Comparison of ENCODE assay signal across 32 cellular contexts in the genomic region with DNA sequence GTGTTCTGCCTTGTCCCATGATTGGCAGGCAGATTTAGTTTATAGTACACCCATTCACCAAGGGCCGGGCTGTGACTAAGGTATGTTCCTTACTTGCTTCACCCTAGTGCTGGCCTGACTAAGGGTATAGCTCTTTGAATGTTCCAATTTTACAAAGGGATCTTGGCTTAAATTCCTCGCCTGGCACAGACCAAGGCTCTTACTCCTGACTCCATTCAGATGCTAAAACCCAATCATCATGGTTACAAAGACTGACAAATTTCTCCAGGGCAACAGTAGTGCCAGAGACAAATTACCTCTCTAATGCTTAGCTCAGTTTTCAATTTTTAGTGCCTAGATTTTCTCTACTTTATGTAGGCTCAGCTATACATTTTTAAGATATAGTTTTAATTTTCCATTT. TPM values are rescaled to one million over a fixed set of nuclear protein-coding genes. Genes with fewer than 3 reads are reported as not detected.
"Had no signal": no experiment of that assay in that cellular context is flagged by ENCODE, and none has a peak within 500 bp of the region (broad histone marks: within the 10 kb centered on the region; RNA-seq: fewer than 3 reads in every experiment).

No MANE protein-coding gene starts in this region.

- H3K27ac Mint-ChIP-seq: endodermal cell; naive thymus-derived CD4-positive, alpha-beta T cell; nephron; stimulated activated effector memory CD8-positive, alpha-beta T cell treated with anti-CD3 and anti-CD28 coated beads, Interleukin-12 subunit alpha, Interleukin-12 subunit beta, amount 100 ng/mL, for 72 hours; type B pancreatic cell had no signal

- FAIRE-seq: colon had no signal

- H3K4me3 Mint-ChIP-seq: endodermal cell; naive thymus-derived CD4-positive, alpha-beta T cell; nephron; stimulated activated effector memory CD8-positive, alpha-beta T cell treated with anti-CD3 and anti-CD28 coated beads, Interleukin-12 subunit alpha, Interleukin-12 subunit beta, amount 100 ng/mL, for 72 hours; type B pancreatic cell had no signal

- H3K9me3 Mint-ChIP-seq: endodermal cell; nephron; stimulated activated effector memory CD8-positive, alpha-beta T cell treated with anti-CD3 and anti-CD28 coated beads, Interleukin-12 subunit alpha, Interleukin-12 subunit beta, amount 100 ng/mL, for 72 hours; type B pancreatic cell had no signal

- H3K4me1 Mint-ChIP-seq: naive thymus-derived CD4-positive, alpha-beta T cell; nephron; stimulated activated effector memory CD8-positive, alpha-beta T cell treated with anti-CD3 and anti-CD28 coated beads, Interleukin-12 subunit alpha, Interleukin-12 subunit beta, amount 100 ng/mL, for 72 hours had no signal

- H3K27me3 ChIP-seq: testis had no signal

- H3K4me1 ChIP-seq: gastrocnemius medialis, heart left ventricle, left lung, prostate gland, sigmoid colon, stomach, testis, tibial artery had no signal

- H3K4me3 ChIP-seq: dorsolateral prefrontal cortex, gastrocnemius medialis, heart left ventricle, left lung, prostate gland, sigmoid colon, stomach, testis, tibial artery had no signal

- DNase-seq: dorsolateral prefrontal cortex; effector CD4-positive, alpha-beta T cell; endodermal cell; foreskin fibroblast; gastrocnemius medialis; heart left ventricle; left cardiac atrium; mesendoderm; midbrain; naive thymus-derived CD4-positive, alpha-beta T cell; right cardiac atrium; sigmoid colon; stimulated activated CD4-positive, alpha-beta T cell treated with anti-CD3 and anti-CD28 coated beads, Interleukin-2, amount 100 ng/mL, for 24 hours; stimulated activated CD4-positive, alpha-beta T cell treated with anti-CD3 and anti-CD28 coated beads, Interleukin-4, amount 100 ng/mL, for 24 hours; stimulated activated naive CD4-positive, alpha-beta T cell treated with Interleukin-2 at 50 U/mL for 16 hours; stomach; testis; tibial artery had no signal

- H3K9me3 ChIP-seq: gastrocnemius medialis, heart left ventricle, left lung, prostate gland, sigmoid colon, testis, tibial artery had no signal

- H3K36me3 ChIP-seq: gastrocnemius medialis, heart left ventricle, left lung, prostate gland, sigmoid colon, stomach, tibial artery had no signal

- ATAC-seq: esophagus mucosa; gastrocnemius medialis; heart left ventricle; left cardiac atrium; left lung; naive thymus-derived CD4-positive, alpha-beta T cell; right cardiac atrium; stimulated activated effector memory CD8-positive, alpha-beta T cell treated with anti-CD3 and anti-CD28 coated beads, Interleukin-12 subunit alpha, Interleukin-12 subunit beta, amount 100 ng/mL, for 72 hours had no signal

- H3K27ac ChIP-seq: dorsolateral prefrontal cortex, epithelial cell of prostate, gastrocnemius medialis, heart left ventricle, left lung, prostate gland, sigmoid colon, stomach, testis, tibial artery had no signal

- H3K36me3 Mint-ChIP-seq: stimulated activated effector memory CD8-positive, alpha-beta T cell treated with anti-CD3 and anti-CD28 coated beads, Interleukin-12 subunit alpha, Interleukin-12 subunit beta, amount 100 ng/mL, for 72 hours; type B pancreatic cell had no signal

RNA-seq across cellular contexts. Expression of a gene that starts 11.5 kb away (rescaled TPM):
- total RNA-seq: naive thymus-derived CD4-positive, alpha-beta T cell; skeletal muscle tissue; stomach had no signal

RNA-seq across cellular contexts. Expression of a gene that starts 26.2 kb away (rescaled TPM):
- total RNA-seq: endodermal cell; esophagus mucosa; lower leg skin; lung microvascular endothelial cell; naive thymus-derived CD4-positive, alpha-beta T cell; osteocyte; sigmoid colon; stomach; subcutaneous adipose tissue had no signal
- polyA plus RNA-seq: naive thymus-derived CD4-positive, alpha-beta T cell; stomach; urinary bladder had no signal
